In the genomic region with DNA sequence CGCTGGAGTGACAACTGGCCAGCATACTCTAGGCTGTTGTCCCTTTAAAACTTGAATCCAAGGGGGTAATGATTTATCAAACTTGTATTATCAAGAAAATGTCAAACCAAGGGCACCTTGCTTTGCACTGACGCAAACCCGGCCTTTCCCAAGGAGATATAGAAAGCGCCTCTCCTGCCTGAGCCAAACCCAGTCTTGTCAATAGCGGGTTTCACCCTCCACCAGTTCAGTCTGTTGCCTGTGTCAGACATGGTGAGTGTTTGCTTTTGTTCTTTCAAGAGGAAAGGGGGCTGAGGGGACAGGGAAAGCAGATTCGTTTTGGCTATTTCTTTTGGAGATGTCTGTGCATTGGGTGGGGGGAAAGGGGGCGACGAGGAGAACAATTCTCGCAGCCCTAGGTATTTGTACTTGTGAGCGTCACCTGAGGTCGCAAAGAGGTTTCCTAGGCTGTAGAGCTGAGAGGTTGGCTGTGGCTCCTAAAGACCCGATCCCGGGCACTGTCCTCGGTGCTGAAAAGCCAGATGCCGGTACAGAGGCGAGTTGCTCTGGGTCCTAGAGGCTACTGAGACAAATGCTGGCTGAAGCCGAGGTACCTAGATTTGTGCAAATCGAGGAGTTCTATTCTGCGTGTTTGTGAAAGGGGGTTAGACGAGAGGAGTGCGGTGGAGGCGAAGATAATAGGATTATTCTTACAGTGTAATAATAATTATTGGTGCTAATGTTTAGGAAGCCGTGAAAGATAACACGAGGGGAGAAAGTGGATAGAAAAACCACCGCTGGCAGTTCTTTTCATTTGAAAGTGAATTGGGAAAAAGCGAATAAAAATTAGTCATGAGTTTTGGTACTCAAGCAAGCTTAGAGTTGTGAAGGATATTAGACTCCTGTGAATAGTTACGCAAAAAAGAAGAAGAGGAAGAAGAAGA, we compare ENCODE assay signal across 8 cellular contexts. TPM values are rescaled to one million over a fixed set of nuclear protein-coding genes. Genes with fewer than 3 reads are reported as not detected.
DNase-seq lines count a peak whose midpoint lies in the region; TF ChIP-seq lines count a peak whose summit lies in the region.

SLC6A5 (plus strand) TSS at position 185 of the 923 bp plus-strand sequence; CDS start at position 250, 65 bp downstream.

- intact Hi-C loops in vagina (cut with DNase I): no loop called here

- H3K36me3 ChIP-seq in fibroblast of lung (ENCODE audit: control insufficient read depth, insufficient read depth, low read length) (no peaks in the 10 kb centered on the region), vagina (no peaks in the 10 kb centered on the region)

- DNase-seq in SHP77 (lab: John Stamatoyannopoulos, UW) (peak; percentile 8 to 32), SHP77 treated with DMSO at 0.1 percent for 48 hours (lab: John Stamatoyannopoulos, UW) (no peak), OCI-M1 (lab: John Stamatoyannopoulos, UW) (peak; percentile 78), fibroblast of lung (ENCODE audit: low read depth in 2 of 2) (peak; percentile 11 to 39), vagina (ENCODE audit: extremely low spot score in 2 of 2) (no peak), NCI-H146 treated with DMSO at 0.1 percent for 48 hours (lab: John Stamatoyannopoulos, UW; ENCODE audit: unreplicated experiment) (no peak), NCI-H1417 treated with DMSO at 0.1 percent for 48 hours (lab: John Stamatoyannopoulos, UW) (no peak)
- peak; percentile 30 for DNase-seq in stimulated activated CD4-positive, alpha-beta T cell treated with anti-CD3 and anti-CD28 coated beads, Interleukin-1b, Interleukin-23, amount 100 ng/mL, for 48 hours

- no peaks in the 10 kb centered on the region for H3K79me2 ChIP-seq in fibroblast of lung (ENCODE audit: control insufficient read depth, insufficient read depth, low read length)

- H3K9me3 ChIP-seq in fibroblast of lung (ENCODE audit: control insufficient read depth, insufficient read depth, low read depth, low read length) (no peaks in the 10 kb centered on the region), vagina (no peaks in the 10 kb centered on the region)

- no peak within 1 kb of the TSS for H3K4me3 ChIP-seq in fibroblast of lung (replicated peaks in 1 of 4; ENCODE audit: control extremely low read depth in 1 of 4, insufficient read depth in 1 of 4, low read depth in 3 of 4, low read length in 4 of 4)
- no peak within 1 kb of the TSS for H3K4me3 ChIP-seq in vagina

- H2AFZ ChIP-seq in fibroblast of lung (ENCODE audit: low read length): no peak within 1 kb of the TSS

- no peak for TF ChIP-seq POLR2A in vagina (IDR thresholded peaks at IDR 0.05)

- no peak within 1 kb of the TSS for H3K27ac ChIP-seq in fibroblast of lung (ENCODE audit: insufficient read depth, low read length)
- H3K27ac ChIP-seq in vagina: no peak within 1 kb of the TSS

- TF ChIP-seq CTCF in fibroblast of lung (conservative IDR thresholded peaks at IDR 0.05 in 1 of 2, IDR thresholded peaks at IDR 0.05 in 1 of 2; ENCODE audit: low read depth in 1 of 2, low read length in 2 of 2): no peak
- no peak for TF ChIP-seq CTCF in vagina (IDR thresholded peaks at IDR 0.05)

- H4K20me1 ChIP-seq in fibroblast of lung (ENCODE audit: control insufficient read depth, extremely low read depth, insufficient read depth, low read length): no peaks in the 10 kb centered on the region

- peaks cover 64% of the 10 kb centered on the region for H3K27me3 ChIP-seq in fibroblast of lung (ENCODE audit: control insufficient read depth, insufficient read depth, low read length)
- H3K27me3 ChIP-seq in vagina: peaks cover 14% of the 10 kb centered on the region

- no peaks in the 10 kb centered on the region for H3K4me1 ChIP-seq in fibroblast of lung (ENCODE audit: control insufficient read depth, extremely low read depth, insufficient read depth, low read length)
- peaks cover 11% of the 10 kb centered on the region for H3K4me1 ChIP-seq in vagina

- no peak within 1 kb of the TSS for H3K9ac ChIP-seq in fibroblast of lung (ENCODE audit: insufficient read depth, low read length)

- H3K4me2 ChIP-seq in fibroblast of lung (ENCODE audit: extremely low read depth, insufficient read depth, low read length): no peak within 1 kb of the TSS

RNA-seq across cellular contexts. Expression of gene SLC6A5, which starts in this region (rescaled TPM):
- total RNA-seq in fibroblast of lung (not detected in 2 replicates), vagina (not detected)
- not detected in 2 replicates for polyA plus RNA-seq in fibroblast of lung
- polyA plus RNA-seq in fibroblast of lung (2012): not detected in 2 replicates
- polyA minus RNA-seq in fibroblast of lung (ENCODE audit: low replicate concordance): not detected in 2 replicates

Comparison
In these comparisons a context has a peak if more than half of its experiments do, and no peak if none do; other contexts are left out.
1. DNase-seq: peak in SHP77 (2 of 2), OCI-M1 (single experiment) and stimulated activated CD4-positive, alpha-beta T cell treated with anti-CD3 and anti-CD28 coated beads, Interleukin-1b, Interleukin-23, amount 100 ng/mL, for 48 hours (single experiment); none in SHP77 treated with DMSO at 0.1 percent for 48 hours (single experiment), vagina (0 of 2), NCI-H146 treated with DMSO at 0.1 percent for 48 hours (single experiment) and NCI-H1417 treated with DMSO at 0.1 percent for 48 hours (single experiment).
2. Peak in DNase-seq in fibroblast of lung; RNA of the gene not detected or under 1 TPM.